In genomic region chr1:23460519-23460918, GRCh38 we compare ENCODE assay signal across 20 cellular contexts. TPM values are rescaled to one million over a fixed set of nuclear protein-coding genes. Genes with fewer than 3 reads are reported as not detected.
A peak's percentile ranks its signal among the peaks of the same experiment; 100 is the strongest.
DNase-seq lines count a peak whose midpoint lies in the region; ATAC-seq, FAIRE-seq and TF ChIP-seq lines count a peak whose summit lies in the region.
"Had no signal": no experiment of that assay in that cellular context is flagged by ENCODE, and none has a peak within 500 bp of the region (broad histone marks: within the 10 kb centered on the region; RNA-seq: fewer than 3 reads in every experiment).

No MANE protein-coding gene starts in this region.

- H3K79me2 ChIP-seq in HepG2 (ENCODE audit: insufficient read depth, low read length): peaks cover 5% of the 10 kb centered on the region

- H3K4me2 ChIP-seq in HepG2 (ENCODE audit: low read depth, low read length): no peak overlapping the region
- H3K4me2 ChIP-seq: BLaER1, GM23338 had no signal

- H3K9ac ChIP-seq in HepG2 (ENCODE audit: insufficient read depth, low read depth, low read length): no peak overlapping the region
- H3K9ac ChIP-seq: BLaER1 had no signal

- POLR2A ChIA-PET in HepG2 (lab: Yijun Ruan, JAX): interaction anchor here (1.0 to 3.1 kb wide), 3 partner anchors 12 to 36 kb away, joined by 3 to 24 read pairs (median 9); partner anchors contain the start of genes ASAP3 and TCEA3

- no TSS peak for BruUV-seq in HepG2 (replicated peaks; lab: Mats Ljungman, UMichigan)

- ATAC-seq in HepG2 (no peak), right lobe of liver (no peak), foreskin keratinocyte (peak; percentile 22), HG02623 (IDR thresholded peaks at IDR 0.05; ENCODE audit: unreplicated experiment) (no peak)
- ATAC-seq: GM23338 had no signal

- H3K9me3 ChIP-seq in HepG2 (ENCODE audit: low read length): no peaks in the 10 kb centered on the region
- H3K9me3 ChIP-seq in right lobe of liver: no peaks in the 10 kb centered on the region
- H3K9me3 ChIP-seq: BLaER1 had no signal

- CTCF ChIA-PET in HepG2 (lab: Yijun Ruan, JAX; ENCODE audit: low intra/inter-chr PET ratio, low total read pairs): no interaction called here

- H4K20me1 ChIP-seq in HepG2 (ENCODE audit: insufficient read depth, low read length): no peaks in the 10 kb centered on the region

- H3K27ac ChIP-seq in HepG2 (ENCODE audit: extremely low read length, insufficient read depth, low read length): peak overlapping the region; percentile 47
- H3K27ac ChIP-seq in right lobe of liver: no peak overlapping the region
- H3K27ac ChIP-seq in foreskin keratinocyte: peak overlapping the region; percentile 58
- H3K27ac ChIP-seq: BLaER1 had no signal

- TF ChIP-seq POLR2A in HepG2 (IDR thresholded peaks at IDR 0.05; ENCODE audit: insufficient read depth in 1 of 2, low read depth in 2 of 2, low read length in 2 of 2) (no peak), right lobe of liver (IDR thresholded peaks at IDR 0.05) (no peak)

- peaks cover 2 to 3% of the 10 kb centered on the region in 2 experiments; a peak in 2 of 5 replicates for H3K36me3 ChIP-seq in HepG2 (replicated peaks in 1 of 2; ENCODE audit: control insufficient read depth in 1 of 2, insufficient read depth in 2 of 2, low read length in 2 of 2)
- no peaks in the 10 kb centered on the region for H3K36me3 ChIP-seq in right lobe of liver
- H3K36me3 ChIP-seq in bronchial epithelial cell (ENCODE audit: control insufficient read depth, insufficient read depth, low read length): no peaks in the 10 kb centered on the region
- H3K36me3 ChIP-seq: BLaER1 had no signal

- H3K27me3 ChIP-seq in HepG2 (ENCODE audit: control insufficient read depth in 1 of 2, insufficient read depth in 2 of 2, low read length in 2 of 2): no peaks in the 10 kb centered on the region
- H3K27me3 ChIP-seq in right lobe of liver: no peaks in the 10 kb centered on the region
- H3K27me3 ChIP-seq in bronchial epithelial cell (ENCODE audit: control insufficient read depth, insufficient read depth, low read length): no peaks in the 10 kb centered on the region
- H3K27me3 ChIP-seq in foreskin keratinocyte: peaks cover 15% of the 10 kb centered on the region
- H3K27me3 ChIP-seq: BLaER1 had no signal

- FAIRE-seq in HepG2 (lab: Jason Lieb, UNC) (no peak), bronchial epithelial cell (lab: Jason Lieb, UNC) (no peak)
- FAIRE-seq: GM12892, GM18507, H54 had no signal

- no peak overlapping the region for H2AFZ ChIP-seq in HepG2 (ENCODE audit: low read length)
- H2AFZ ChIP-seq: GM23338 had no signal

- WGBS in HepG2 (ENCODE audit: low lambda C conversion rate): 98% methylated on average over 4 of the region's 4 CpGs
- WGBS in right lobe of liver (ENCODE audit: insufficient coverage, low coverage, low lambda C conversion rate, missing lambda C conversion rate): 96% methylated on average over 4 of the region's 4 CpGs

- no peak for TF ChIP-seq EP300 in HepG2 (IDR thresholded peaks at IDR 0.05; ENCODE audit: low read depth in 2 of 2, low read length in 2 of 2)
- TF ChIP-seq EP300 in HepG2 (CRISPR knock-in tag; IDR thresholded peaks at IDR 0.05; ENCODE audit: borderline replicate concordance): no peak

- TF ChIP-seq RAD21 in HepG2 (CRISPR knock-in tag; IDR thresholded peaks at IDR 0.05): no peak

- H3K4me1 ChIP-seq in HepG2 (ENCODE audit: insufficient read depth, low read length) (peaks cover 70% of the 10 kb centered on the region), right lobe of liver (peaks cover 0 to 40% (median 12%) of the 10 kb centered on the region in 4 donors), foreskin keratinocyte (peaks cover 21% of the 10 kb centered on the region)

- TF ChIP-seq CTCF in HepG2 (CRISPR knock-in tag; IDR thresholded peaks at IDR 0.05): no peak
- no peak for TF ChIP-seq CTCF in right lobe of liver (IDR thresholded peaks at IDR 0.05)
- TF ChIP-seq CTCF in bronchial epithelial cell (IDR thresholded peaks at IDR 0.05; ENCODE audit: insufficient read depth, low read length, severe bottlenecking): no peak
- no peak for TF ChIP-seq CTCF in foreskin keratinocyte (conservative IDR thresholded peaks at IDR 0.05)

- intact Hi-C loops in HepG2 (cut with micrococcal nuclease; ENCODE audit: unreplicated experiment): no loop called here
- intact Hi-C loops in right lobe of liver (cut with DNase I): no loop called here

- in situ Hi-C loops in HepG2 (cut with HindIII; ENCODE audit: extremely low pct_ligation_motif_present, low pct_unique_long_range_greater_than_20kb): no loop called here

- no peak overlapping the region for H3K4me3 ChIP-seq in HepG2 (replicated peaks in 1 of 3; ENCODE audit: insufficient read depth in 1 of 3, low read depth in 2 of 3, low read length in 3 of 3)
- no peak overlapping the region for H3K4me3 ChIP-seq in right lobe of liver
- H3K4me3 ChIP-seq in bronchial epithelial cell (ENCODE audit: low read depth, low read length): no peak overlapping the region
- H3K4me3 ChIP-seq: BLaER1, GM23338 had no signal

- DNase-seq in HepG2 (ENCODE audit: low spot score) (no peak), right lobe of liver (no peak), bronchial epithelial cell (ENCODE audit: low read depth) (peak; percentile 84), foreskin keratinocyte (peak; percentile 55 to 74), HPDE6-E6E7 (ENCODE audit: extremely low spot score) (no peak), NCI-H1694 (lab: John Stamatoyannopoulos, UW) (no peak)
- DNase-seq: 8988T; CD4-positive, alpha-beta memory T cell; DMS153; DMS79; GDM1; HCEC 1CT; HFFc6; IMR-90 had no signal

TF ChIP-seq in HepG2, 621 proteins besides CTCF, POLR2A, EP300 and RAD21 (continues in another document):
- TF ChIP-seq WIZ (CRISPR knock-in tag; IDR thresholded peaks at IDR 0.05) (no peak), IRX3 (CRISPR knock-in tag; IDR thresholded peaks at IDR 0.05; ENCODE audit: borderline replicate concordance, low read depth) (no peak), IKZF1 (IDR thresholded peaks at IDR 0.05) (no peak), SUZ12 (IDR thresholded peaks at IDR 0.05; ENCODE audit: low read depth, low read length) (no peak)

RNA-seq across cellular contexts. Expression of gene ASAP3, which starts 23.5 kb away (rescaled TPM):
- total RNA-seq in HepG2 (2016; rRNA removed; fragmentation: Illumina TruSeq; extraction: Trizol) (28.6 and 37.0 TPM in 2 replicates), right lobe of liver (10 to 100 TPM; 12.3 to 22.1 (median 16.6) TPM), bronchial epithelial cell (1.8 and 21.4 TPM in 2 replicates), foreskin keratinocyte (8.8 and 10.6 TPM in 2 replicates)
- 2.7 and 3.4 TPM in 2 replicates for total RNA-seq in HepG2 (2016; cell fraction: cytosol; rRNA removed; fragmentation: Illumina TruSeq; extraction: Trizol; ENCODE audit: low read depth)
- total RNA-seq in HepG2 (2016; cell fraction: insoluble cytoplasmic fraction; rRNA removed; fragmentation: Illumina TruSeq; extraction: Trizol): 22.9 and 36.7 TPM in 2 replicates
- 11.2 and 12.2 TPM in 2 replicates for total RNA-seq in HepG2 (2016; cell fraction: membrane; rRNA removed; fragmentation: Illumina TruSeq; extraction: Trizol)
- total RNA-seq in HepG2 (2016; cell fraction: nucleus; rRNA removed; fragmentation: Illumina TruSeq; extraction: Trizol): 38.3 and 42.3 TPM in 2 replicates
- polyA plus RNA-seq in HepG2 (2011; rRNA removed) (32.6 and 39.4 TPM in 2 replicates), foreskin keratinocyte (5.1 and 6.5 TPM in 2 replicates)
- 15.0 and 17.0 TPM in 2 replicates for polyA plus RNA-seq in HepG2 (2011; cell fraction: cytosol; rRNA removed)
- polyA plus RNA-seq in HepG2 (2011; cell fraction: nucleus; rRNA removed): 159 and 182 TPM in 2 replicates
- polyA plus RNA-seq in HepG2 (2012): 11.8 and 19.4 TPM in 2 replicates
- 1.9 and 2.7 TPM in 2 replicates for polyA plus RNA-seq in HepG2 (2016; cell fraction: cytosol; fragmentation: Illumina TruSeq; extraction: Trizol; ENCODE audit: low read depth)
- 17.8 and 23.3 TPM in 2 replicates for polyA plus RNA-seq in HepG2 (2016; cell fraction: insoluble cytoplasmic fraction; fragmentation: Illumina TruSeq; extraction: Trizol; ENCODE audit: low read depth)
- 5.9 and 6.1 TPM in 2 replicates for polyA plus RNA-seq in HepG2 (2016; cell fraction: membrane; fragmentation: Illumina TruSeq; extraction: Trizol; ENCODE audit: low read depth)
- polyA plus RNA-seq in HepG2 (2016; cell fraction: nucleus; fragmentation: Illumina TruSeq; extraction: Trizol; ENCODE audit: insufficient read depth, low read depth): 81.5 and 89.0 TPM in 2 replicates
- 8.3 and 44.4 TPM in 2 replicates for polyA minus RNA-seq in HepG2 (2011; rRNA and poly(A)+ RNA removed; ENCODE audit: low replicate concordance)
- polyA minus RNA-seq in HepG2 (2011; cell fraction: cytosol; rRNA and poly(A)+ RNA removed): 11.9 and 18.9 TPM in 2 replicates
- polyA minus RNA-seq in HepG2 (2011; cell fraction: nucleus; rRNA and poly(A)+ RNA removed): 19.4 and 24.2 TPM in 2 replicates

RNA-seq across cellular contexts. Expression of gene TCEA3, which starts 36.0 kb away (rescaled TPM):
- total RNA-seq in HepG2 (2016; rRNA removed; fragmentation: Illumina TruSeq; extraction: Trizol) (81.5 and 84.6 TPM in 2 replicates), right lobe of liver (10 to 100 TPM; 53.3 to 94.0 (median 63.2) TPM), bronchial epithelial cell (6.6 and 10.5 TPM in 2 replicates), foreskin keratinocyte (0.71 and 1.4 TPM in 2 replicates)
- total RNA-seq in HepG2 (2016; cell fraction: cytosol; rRNA removed; fragmentation: Illumina TruSeq; extraction: Trizol; ENCODE audit: low read depth): 62.6 and 67.5 TPM in 2 replicates
- 77.6 and 83.3 TPM in 2 replicates for total RNA-seq in HepG2 (2016; cell fraction: insoluble cytoplasmic fraction; rRNA removed; fragmentation: Illumina TruSeq; extraction: Trizol)
- 58.1 and 63.2 TPM in 2 replicates for total RNA-seq in HepG2 (2016; cell fraction: membrane; rRNA removed; fragmentation: Illumina TruSeq; extraction: Trizol)
- 55.6 and 64.4 TPM in 2 replicates for total RNA-seq in HepG2 (2016; cell fraction: nucleus; rRNA removed; fragmentation: Illumina TruSeq; extraction: Trizol)
- polyA plus RNA-seq in HepG2 (2011; rRNA removed) (55.5 and 57.9 TPM in 2 replicates), foreskin keratinocyte (0.90 and 1.2 TPM in 2 replicates)
- 41.6 and 53.2 TPM in 2 replicates for polyA plus RNA-seq in HepG2 (2011; cell fraction: cytosol; rRNA removed)
- polyA plus RNA-seq in HepG2 (2011; cell fraction: nucleus; rRNA removed): 94.8 and 103 TPM in 2 replicates
- polyA plus RNA-seq in HepG2 (2012): 43.1 and 68.0 TPM in 2 replicates
- polyA plus RNA-seq in HepG2 (2016; cell fraction: cytosol; fragmentation: Illumina TruSeq; extraction: Trizol; ENCODE audit: low read depth): 77.6 and 80.8 TPM in 2 replicates
- 107 and 119 TPM in 2 replicates for polyA plus RNA-seq in HepG2 (2016; cell fraction: insoluble cytoplasmic fraction; fragmentation: Illumina TruSeq; extraction: Trizol; ENCODE audit: low read depth)
- polyA plus RNA-seq in HepG2 (2016; cell fraction: membrane; fragmentation: Illumina TruSeq; extraction: Trizol; ENCODE audit: low read depth): 67.2 and 70.2 TPM in 2 replicates
- 133 and 140 TPM in 2 replicates for polyA plus RNA-seq in HepG2 (2016; cell fraction: nucleus; fragmentation: Illumina TruSeq; extraction: Trizol; ENCODE audit: insufficient read depth, low read depth)
- 2.4 and 21.3 TPM in 2 replicates for polyA minus RNA-seq in HepG2 (2011; rRNA and poly(A)+ RNA removed; ENCODE audit: low replicate concordance)
- polyA minus RNA-seq in HepG2 (2011; cell fraction: cytosol; rRNA and poly(A)+ RNA removed): 14.4 and 14.5 TPM in 2 replicates
- 28.3 and 31.7 TPM in 2 replicates for polyA minus RNA-seq in HepG2 (2011; cell fraction: nucleus; rRNA and poly(A)+ RNA removed)
- total RNA-seq: GM23338 had no signal
- polyA plus RNA-seq: GM23338 had no signal

Comparison
In these comparisons a context has a peak if more than half of its experiments do, and no peak if none do; other contexts are left out.
1. H3K27ac ChIP-seq: peak in HepG2 (single experiment) and foreskin keratinocyte (single experiment); none in right lobe of liver (0 of 3).
2. DNase-seq: peak in bronchial epithelial cell (single experiment) and foreskin keratinocyte (2 of 2); none in HepG2 (single experiment), right lobe of liver (0 of 3), HPDE6-E6E7 (single experiment) and NCI-H1694 (single experiment).